ENCODE assay signal across 13 cellular contexts in genomic region chr3:100317928-100318327, GRCh38. TPM values are rescaled to one million over a fixed set of nuclear protein-coding genes. Genes with fewer than 3 reads are reported as not detected.
A peak's percentile ranks its signal among the peaks of the same experiment; 100 is the strongest.
DNase-seq lines count a peak whose midpoint lies in the region; ATAC-seq lines count a peak whose summit lies in the region.
"Had no signal": no experiment of that assay in that cellular context is flagged by ENCODE, and none has a peak within 500 bp of the region (broad histone marks: within the 10 kb centered on the region; RNA-seq: fewer than 3 reads in every experiment).

No MANE protein-coding gene starts in this region.

- H3K4me1 Mint-ChIP-seq in activated CD4-positive, alpha-beta T cell treated with anti-CD3 and anti-CD28 coated beads for 36 hours: peaks cover 9% of the 10 kb centered on the region
- H3K4me1 Mint-ChIP-seq in immature natural killer cell: peaks cover 14 to 23% of the 10 kb centered on the region in 2 donors

- POLR2A ChIA-PET in activated CD4-positive, alpha-beta T cell treated with anti-CD3 and anti-CD28 coated beads for 36 hours (lab: Charles Lee): no interaction called here

- no peaks in the 10 kb centered on the region for H3K9me3 Mint-ChIP-seq in activated CD4-positive, alpha-beta T cell treated with anti-CD3 and anti-CD28 coated beads for 36 hours (ENCODE audit: low read depth)
- no peaks in the 10 kb centered on the region for H3K9me3 Mint-ChIP-seq in immature natural killer cell

- CTCF ChIA-PET in activated CD4-positive, alpha-beta T cell treated with anti-CD3 and anti-CD28 coated beads for 36 hours (lab: Charles Lee): interaction anchor here (1.2 to 3.2 kb wide), 2 partner anchors 12 to 317 kb away, joined by 5 to 16 read pairs; no protein-coding TSS in a partner anchor

- H3K27ac Mint-ChIP-seq in activated CD4-positive, alpha-beta T cell treated with anti-CD3 and anti-CD28 coated beads for 36 hours: no peak overlapping the region
- peak overlapping the region in 5 of 6 donors; percentile 56 to 91 (median 78) for H3K27ac Mint-ChIP-seq in immature natural killer cell

- peak; percentile 30 for ATAC-seq in activated CD4-positive, alpha-beta T cell treated with anti-CD3 and anti-CD28 coated beads for 36 hours
- ATAC-seq in GM21390 (IDR thresholded peaks at IDR 0.05; ENCODE audit: unreplicated experiment): peak; percentile 70
- ATAC-seq in HG03159 (IDR thresholded peaks at IDR 0.05; ENCODE audit: unreplicated experiment): peak; percentile 75

- DNase-seq in activated CD4-positive, alpha-beta T cell treated with anti-CD3 and anti-CD28 coated beads for 36 hours: no peak
- DNase-seq in activated CD4-positive, alpha-beta T cell treated with anti-CD3 and anti-CD28 coated beads, Interleukin-2, amount 50 U/mL, for 4 hours: no peak
- no peak for DNase-seq in immature natural killer cell
- DNase-seq in iPS-NIHi7 (ENCODE audit: extremely low spot score): no peak
- DNase-seq in HK-2 (ENCODE audit: unreplicated experiment): no peak
- DNase-seq in activated gamma-delta T cell treated with Interleukin-2 at 50 U/mL for 16 hours: no peak
- DNase-seq: amygdala; NCI-H1694; SHP77; stimulated activated CD8-positive, alpha-beta memory T cell treated with anti-CD3 and anti-CD28 coated beads, Interleukin-4, amount 100 ng/mL, for 48 hours; upper lobe of left lung had no signal

- H3K36me3 Mint-ChIP-seq in activated CD4-positive, alpha-beta T cell treated with anti-CD3 and anti-CD28 coated beads for 36 hours (ENCODE audit: low read depth): peaks cover 7% of the 10 kb centered on the region
- peaks cover 6 to 7% (median 7%) of the 10 kb centered on the region in 3 donors for H3K36me3 Mint-ChIP-seq in immature natural killer cell

- H3K4me3 Mint-ChIP-seq in activated CD4-positive, alpha-beta T cell treated with anti-CD3 and anti-CD28 coated beads for 36 hours: no peak overlapping the region
- H3K4me3 Mint-ChIP-seq in immature natural killer cell: peak overlapping the region; percentile 9 to 71 (median 50)

- intact Hi-C loops in activated CD4-positive, alpha-beta T cell treated with anti-CD3 and anti-CD28 coated beads for 36 hours (cut with DNase I, micrococcal nuclease): loop anchor here (2.0 to 10.0 kb wide), 3 partner anchors 63 to 485 kb away; no protein-coding TSS in a partner anchor

- H3K27me3 Mint-ChIP-seq in activated CD4-positive, alpha-beta T cell treated with anti-CD3 and anti-CD28 coated beads for 36 hours: no peaks in the 10 kb centered on the region
- no peaks in the 10 kb centered on the region for H3K27me3 Mint-ChIP-seq in immature natural killer cell (ENCODE audit: low read depth in 3 of 3)

RNA-seq across cellular contexts. Expression of gene NIT2, which starts 16.6 kb away (rescaled TPM):
- 10 to 100 TPM; 59.1 to 70.8 TPM for total RNA-seq in activated CD4-positive, alpha-beta T cell treated with anti-CD3 and anti-CD28 coated beads for 36 hours
- polyA plus RNA-seq in immature natural killer cell: 10 to 100 TPM; 35.6 to 46.0 (median 41.7) TPM

RNA-seq across cellular contexts. Expression of gene TBC1D23, which starts 57.1 kb away (rescaled TPM):
- 10 to 100 TPM; 17.6 to 19.4 TPM for total RNA-seq in activated CD4-positive, alpha-beta T cell treated with anti-CD3 and anti-CD28 coated beads for 36 hours
- 10 to 100 TPM; 13.7 to 23.4 (median 14.0) TPM for polyA plus RNA-seq in immature natural killer cell
